In genomic region chr5:119304439-119304838, GRCh38 we compare ENCODE assay signal across 11 cellular contexts. TPM values are rescaled to one million over a fixed set of nuclear protein-coding genes. Genes with fewer than 3 reads are reported as not detected.
DNase-seq lines count a peak whose midpoint lies in the region; ATAC-seq and TF ChIP-seq lines count a peak whose summit lies in the region.
"Had no signal": no experiment of that assay in that cellular context is flagged by ENCODE, and none has a peak within 500 bp of the region (broad histone marks: within the 10 kb centered on the region; RNA-seq: fewer than 3 reads in every experiment).

No MANE protein-coding gene starts in this region.

- peaks cover 28% of the 10 kb centered on the region for H3K36me3 Mint-ChIP-seq in CD8-positive, alpha-beta T cell
- peaks cover 0 to 23% (median 18%) of the 10 kb centered on the region in 3 donors for H3K36me3 Mint-ChIP-seq in naive thymus-derived CD8-positive, alpha-beta T cell
- peaks cover 21% of the 10 kb centered on the region for H3K36me3 Mint-ChIP-seq in endodermal cell (ENCODE audit: low read depth)

- H3K27ac Mint-ChIP-seq in CD8-positive, alpha-beta T cell: peak overlapping the region; percentile 99
- peak overlapping the region; percentile 85 to 100 (median 97) for H3K27ac Mint-ChIP-seq in naive thymus-derived CD8-positive, alpha-beta T cell
- no peak overlapping the region for H3K27ac Mint-ChIP-seq in endodermal cell

- H3K27me3 ChIP-seq in CD8-positive, alpha-beta T cell (ENCODE audit: insufficient read depth, low read length): no peaks in the 10 kb centered on the region
- H3K27me3 ChIP-seq in brain microvascular endothelial cell (replicated peaks): no peaks in the 10 kb centered on the region
- H3K27me3 ChIP-seq in endodermal cell (ENCODE audit: control insufficient read depth, insufficient read depth, low read length, poor library complexity, severe bottlenecking): no peaks in the 10 kb centered on the region
- H3K27me3 ChIP-seq: colonic mucosa had no signal

- peak overlapping the region; percentile 33 for H3K4me3 Mint-ChIP-seq in CD8-positive, alpha-beta T cell
- peak overlapping the region; percentile 16 to 89 (median 72) for H3K4me3 Mint-ChIP-seq in naive thymus-derived CD8-positive, alpha-beta T cell
- no peak overlapping the region for H3K4me3 Mint-ChIP-seq in endodermal cell

- no peaks in the 10 kb centered on the region for H3K9me3 Mint-ChIP-seq in CD8-positive, alpha-beta T cell
- H3K9me3 Mint-ChIP-seq in naive thymus-derived CD8-positive, alpha-beta T cell: peaks cover 0 to 9% (median under 1%) of the 10 kb centered on the region in 9 donors
- peaks cover 19% of the 10 kb centered on the region for H3K9me3 Mint-ChIP-seq in endodermal cell

- H3K9me3 ChIP-seq in CD8-positive, alpha-beta T cell (ENCODE audit: low read length): no peaks in the 10 kb centered on the region
- H3K9me3 ChIP-seq in KOPT-K1 (ENCODE audit: insufficient read depth, low read length, poor library complexity, severe bottlenecking) (peaks cover 7% of the 10 kb centered on the region), endodermal cell (ENCODE audit: control insufficient read depth, low read length) (peaks cover 16% of the 10 kb centered on the region)
- H3K9me3 ChIP-seq: colonic mucosa had no signal

- H3K4me3 ChIP-seq in CD8-positive, alpha-beta T cell (ENCODE audit: low read depth, low read length): no peak overlapping the region
- H3K4me3 ChIP-seq in brain microvascular endothelial cell (ENCODE audit: low read depth, low read length) (no peak overlapping the region), endodermal cell (ENCODE audit: low read length) (no peak overlapping the region)
- H3K4me3 ChIP-seq: colonic mucosa had no signal

- ATAC-seq in CD8-positive, alpha-beta T cell: no peak
- ATAC-seq in naive thymus-derived CD8-positive, alpha-beta T cell: no peak
- ATAC-seq in HG03571 (IDR thresholded peaks at IDR 0.05; ENCODE audit: unreplicated experiment): no peak

- POLR2A ChIA-PET in CD8-positive, alpha-beta T cell (lab: Charles Lee): interaction anchor here (0.9 to 1.7 kb wide), 6 partner anchors 9 to 34 kb away, joined by 3 to 5 read pairs (median 4); no protein-coding TSS in a partner anchor
- POLR2A ChIA-PET in naive thymus-derived CD8-positive, alpha-beta T cell (lab: Charles Lee): interaction anchor here (0.6 to 3.4 kb wide), 6 partner anchors 9 to 36 kb away, joined by 3 to 31 read pairs (median 10); no protein-coding TSS in a partner anchor

- no peak for DNase-seq in CD8-positive, alpha-beta T cell
- no peak for DNase-seq in brain microvascular endothelial cell
- no peak for DNase-seq in naive thymus-derived CD8-positive, alpha-beta T cell
- no peak for DNase-seq in endodermal cell
- no peak for DNase-seq in DMS79 (lab: John Stamatoyannopoulos, UW)
- no peak for DNase-seq in islet precursor cell
- DNase-seq: activated CD8-positive, alpha-beta memory T cell treated with anti-CD3 and anti-CD28 coated beads for 24 hours; colonic mucosa; SIG-M5 had no signal

- H3K4me1 ChIP-seq in CD8-positive, alpha-beta T cell (ENCODE audit: insufficient read depth, low read length): peaks cover 94% of the 10 kb centered on the region
- H3K4me1 ChIP-seq in endodermal cell (ENCODE audit: control insufficient read depth, insufficient read depth, low read length): peaks cover 6% of the 10 kb centered on the region
- H3K4me1 ChIP-seq: colonic mucosa had no signal

- H3K36me3 ChIP-seq in CD8-positive, alpha-beta T cell (ENCODE audit: insufficient read depth, low read length): no peaks in the 10 kb centered on the region
- H3K36me3 ChIP-seq in KOPT-K1 (ENCODE audit: insufficient read depth, low read length): no peaks in the 10 kb centered on the region
- no peaks in the 10 kb centered on the region for H3K36me3 ChIP-seq in brain microvascular endothelial cell (replicated peaks)
- H3K36me3 ChIP-seq in endodermal cell (ENCODE audit: control insufficient read depth, insufficient read depth, low read length): peaks cover 13% of the 10 kb centered on the region
- H3K36me3 ChIP-seq: colonic mucosa had no signal

- 93 to 100% methylated on average over 1 of the region's 1 CpG for WGBS in endodermal cell (ENCODE audit: insufficient coverage in 1 of 2, insufficient read length in 1 of 2), 2 experiments

- no peak overlapping the region for H3K9ac ChIP-seq in endodermal cell (ENCODE audit: extremely low read depth, low read length, poor library complexity, severe bottlenecking)

- CTCF ChIA-PET in CD8-positive, alpha-beta T cell (lab: Charles Lee): interaction anchor here (0.8 to 1.8 kb wide), 8 partner anchors 9 to 108 kb away, joined by 3 to 10 read pairs (median 4); no protein-coding TSS in a partner anchor

- TF ChIP-seq CTCF in CD8-positive, alpha-beta T cell (IDR thresholded peaks at IDR 0.05): no peak
- TF ChIP-seq CTCF in brain microvascular endothelial cell (IDR thresholded peaks at IDR 0.05; ENCODE audit: low read depth, low read length, missing control alignments) (no peak), endodermal cell (conservative IDR thresholded peaks at IDR 0.05) (no peak)

- intact Hi-C loops in CD8-positive, alpha-beta T cell (cut with DNase I, micrococcal nuclease): no loop called here

- peaks cover 97% of the 10 kb centered on the region for H3K4me1 Mint-ChIP-seq in CD8-positive, alpha-beta T cell (ENCODE audit: low read depth)
- peaks cover 52 to 98% (median 91%) of the 10 kb centered on the region in 4 donors for H3K4me1 Mint-ChIP-seq in naive thymus-derived CD8-positive, alpha-beta T cell
- H3K4me1 Mint-ChIP-seq in endodermal cell: peaks cover 17% of the 10 kb centered on the region

- H3K27ac ChIP-seq in CD8-positive, alpha-beta T cell (ENCODE audit: low read depth, low read length): no peak overlapping the region
- H3K27ac ChIP-seq in KOPT-K1 (ENCODE audit: low read depth, low read length, poor library complexity, severe bottlenecking) (peak overlapping the region; percentile 95), brain microvascular endothelial cell (peak overlapping the region; percentile 76), endodermal cell (ENCODE audit: low read depth, low read length) (no peak overlapping the region)
- H3K27ac ChIP-seq: colonic mucosa had no signal

- no peaks in the 10 kb centered on the region for H3K27me3 Mint-ChIP-seq in CD8-positive, alpha-beta T cell (ENCODE audit: low read depth)
- H3K27me3 Mint-ChIP-seq in naive thymus-derived CD8-positive, alpha-beta T cell: no peaks in the 10 kb centered on the region
- no peaks in the 10 kb centered on the region for H3K27me3 Mint-ChIP-seq in endodermal cell (ENCODE audit: insufficient read depth)

- in situ Hi-C loops in brain microvascular endothelial cell (cut with HindIII; ENCODE audit: low pct_ligation_motif_present, low sequenced_read_pairs): no loop called here

RNA-seq across cellular contexts. Expression of gene TNFAIP8, which starts 51.4 kb away (rescaled TPM):
- total RNA-seq in CD8-positive, alpha-beta T cell: 10 to 100 TPM; 62.3 to 63.0 TPM
- 100 to 1,000 TPM; 176 to 177 TPM for total RNA-seq in naive thymus-derived CD8-positive, alpha-beta T cell
- 100 to 1,000 TPM; 175 to 220 (median 188) TPM for polyA plus RNA-seq in naive thymus-derived CD8-positive, alpha-beta T cell
- total RNA-seq in endodermal cell: 10 to 100 TPM; 29.6 to 39.5 TPM
- polyA plus RNA-seq in endodermal cell (2013, experiment 1 of 2): 16.1 TPM
- polyA plus RNA-seq in endodermal cell (2013, experiment 2 of 2): 14.5 TPM

Comparison
In these comparisons a context has a peak if more than half of its experiments do, and no peak if none do; other contexts are left out.
1. H3K27ac ChIP-seq: peak in KOPT-K1 (single experiment) and brain microvascular endothelial cell (single experiment); none in CD8-positive, alpha-beta T cell (single experiment) and endodermal cell (single experiment).